Comparison of ENCODE assay signal across 39 cellular contexts in the genomic region with DNA sequence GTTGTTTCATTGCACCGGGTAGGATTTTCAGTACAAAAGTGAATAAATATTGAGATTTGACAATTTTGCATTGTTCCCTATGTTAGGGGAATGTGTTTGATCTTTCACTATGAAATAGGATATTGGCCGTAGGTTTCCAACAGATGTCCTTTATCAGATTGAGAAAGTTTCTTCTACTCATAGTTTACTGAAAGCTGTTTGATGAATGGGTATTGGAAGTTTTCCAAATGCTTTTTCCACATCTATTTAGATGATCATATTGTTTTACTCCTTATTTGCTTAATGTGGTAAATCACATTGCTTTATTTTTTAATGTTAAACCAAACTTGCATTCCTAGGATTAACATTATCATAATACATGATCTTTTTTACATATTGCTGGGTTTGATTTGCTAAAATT.
"Had no signal": no experiment of that assay in that cellular context is flagged by ENCODE, and none has a peak within 500 bp of the region (broad histone marks: within the 10 kb centered on the region; RNA-seq: fewer than 3 reads in every experiment).

No MANE protein-coding gene starts in this region.

- H3K4me1 ChIP-seq: ascending aorta had no signal

- H3K4me3 Mint-ChIP-seq: activated B cell treated with CpG ODN at 0.5 μM for 24 hours; activated CD4-positive, alpha-beta memory T cell treated with anti-CD3 and anti-CD28 coated beads for 36 hours; activated CD4-positive, alpha-beta T cell treated with anti-CD3 and anti-CD28 coated beads, Interleukin-2, amount 10 ng/mL, durations not matched to agents 24 days and 14 days; activated CD8-positive, alpha-beta T cell treated with anti-CD3 and anti-CD28 coated beads for 36 hours; activated naive CD4-positive, alpha-beta T cell treated with anti-CD3 and anti-CD28 coated beads for 36 hours; activated naive CD8-positive, alpha-beta T cell; activated naive CD8-positive, alpha-beta T cell treated with anti-CD3 and anti-CD28 coated beads, Interleukin-2, amount 10 ng/mL, durations not matched to agents 7 days and 5 days; activated naive CD8-positive, alpha-beta T cell treated with anti-CD3 and anti-CD28 coated beads, Interleukin-2, amount 50 U/mL, for 24 hours; activated T-cell treated with anti-CD3 and anti-CD28 coated beads, Interleukin-2, amount 50 U/mL, for 4 hours; activated T-cell treated with anti-CD3 and anti-CD28 coated beads, Interleukin-2, amount 50 U/mL, for 72 hours; activated T-helper 1 cell treated with anti-CD3 and anti-CD28 coated beads, Interleukin-12 subunit alpha, Interleukin-12 subunit beta, Interleukin-2, Interleukin-4 antibody, amounts not matched to agents 30 ng/mL and 10 ng/mL and 1 ng/mL, durations not matched to agents 14 hours and 24 hours and 36 hours; activated T-helper 17 cell treated with anti-CD3 and anti-CD28 coated beads, Interleukin-2, amount 50 U/mL, for 72 hours; brain; central memory CD8-positive, alpha-beta T cell; T-helper 1 cell treated with Interleukin-12 subunit alpha and Interleukin-12 subunit beta and Interleukin-4 antibody, amounts not matched to agents 30 μg/mL and 1 μg/mL, for 36 hours; T-helper 2 cell treated with Interferon-gamma antibody and Interleukin-4, amounts not matched to agents 5 μg/mL and 100 μg/mL, for 36 hours had no signal

- H3K27me3 Mint-ChIP-seq: activated B cell treated with CpG ODN at 0.5 μM for 24 hours; activated naive CD8-positive, alpha-beta T cell; brain had no signal

- H3K4me3 ChIP-seq: ascending aorta, cardiac muscle cell had no signal

- ATAC-seq: activated CD8-positive, alpha-beta T cell treated with anti-CD3 and anti-CD28 coated beads for 36 hours; activated naive CD8-positive, alpha-beta T cell treated with anti-CD3 and anti-CD28 coated beads, Interleukin-2, amount 50 U/mL, for 24 hours; activated T-cell treated with anti-CD3 and anti-CD28 coated beads, Interleukin-2, amount 50 U/mL, for 4 hours; activated T-cell treated with anti-CD3 and anti-CD28 coated beads, Interleukin-2, amount 50 U/mL, for 72 hours; activated T-helper 17 cell treated with anti-CD3 and anti-CD28 coated beads, Interleukin-2, amount 50 U/mL, for 72 hours had no signal

- H3K36me3 Mint-ChIP-seq: activated CD4-positive, alpha-beta memory T cell treated with anti-CD3 and anti-CD28 coated beads for 36 hours; activated naive CD8-positive, alpha-beta T cell; activated naive CD8-positive, alpha-beta T cell treated with anti-CD3 and anti-CD28 coated beads, Interleukin-2, amount 10 ng/mL, durations not matched to agents 7 days and 5 days had no signal

- H3K4me1 Mint-ChIP-seq: activated CD4-positive, alpha-beta T cell treated with anti-CD3 and anti-CD28 coated beads, Interleukin-2, amount 10 ng/mL, durations not matched to agents 24 days and 14 days; activated naive CD8-positive, alpha-beta T cell treated with anti-CD3 and anti-CD28 coated beads, Interleukin-2, amount 10 ng/mL, durations not matched to agents 7 days and 5 days; activated naive CD8-positive, alpha-beta T cell treated with anti-CD3 and anti-CD28 coated beads, Interleukin-2, amount 50 U/mL, for 24 hours; activated T-helper 17 cell treated with anti-CD3 and anti-CD28 coated beads, Interleukin-2, amount 50 U/mL, for 72 hours; central memory CD8-positive, alpha-beta T cell had no signal

- H3K9me3 ChIP-seq: ascending aorta had no signal

- H3K27ac Mint-ChIP-seq: activated B cell treated with CpG ODN at 0.5 μM for 24 hours; activated CD4-positive, alpha-beta memory T cell treated with anti-CD3 and anti-CD28 coated beads for 36 hours; activated CD4-positive, alpha-beta T cell treated with anti-CD3 and anti-CD28 coated beads, Interleukin-2, amount 10 ng/mL, durations not matched to agents 24 days and 14 days; activated CD8-positive, alpha-beta T cell treated with anti-CD3 and anti-CD28 coated beads for 36 hours; activated naive CD4-positive, alpha-beta T cell treated with anti-CD3 and anti-CD28 coated beads for 36 hours; activated naive CD8-positive, alpha-beta T cell; activated naive CD8-positive, alpha-beta T cell treated with anti-CD3 and anti-CD28 coated beads, Interleukin-2, amount 10 ng/mL, durations not matched to agents 7 days and 5 days; activated naive CD8-positive, alpha-beta T cell treated with anti-CD3 and anti-CD28 coated beads, Interleukin-2, amount 50 U/mL, for 24 hours; activated T-cell treated with anti-CD3 and anti-CD28 coated beads, Interleukin-2, amount 50 U/mL, for 72 hours; activated T-helper 1 cell treated with anti-CD3 and anti-CD28 coated beads, Interleukin-12 subunit alpha, Interleukin-12 subunit beta, Interleukin-2, Interleukin-4 antibody, amounts not matched to agents 30 ng/mL and 10 ng/mL and 1 ng/mL, durations not matched to agents 14 hours and 24 hours and 36 hours; activated T-helper 17 cell treated with anti-CD3 and anti-CD28 coated beads, Interleukin-2, amount 50 U/mL, for 72 hours; brain; T-helper 1 cell treated with Interleukin-12 subunit alpha and Interleukin-12 subunit beta and Interleukin-4 antibody, amounts not matched to agents 30 μg/mL and 1 μg/mL, for 36 hours; T-helper 2 cell treated with Interferon-gamma antibody and Interleukin-4, amounts not matched to agents 5 μg/mL and 100 μg/mL, for 36 hours had no signal

- H3K27ac ChIP-seq: ascending aorta, cardiac muscle cell, VCaP had no signal

- DNase-seq: activated B cell treated with CpG ODN at 0.5 μM for 24 hours; activated CD4-positive, alpha-beta memory T cell treated with anti-CD3 and anti-CD28 coated beads for 36 hours; activated CD4-positive, alpha-beta T cell treated with anti-CD3 and anti-CD28 coated beads for 4 hours; activated CD4-positive, alpha-beta T cell treated with anti-CD3 and anti-CD28 coated beads, Interleukin-2, amount 10 ng/mL, durations not matched to agents 24 days and 14 days; activated CD4-positive, alpha-beta T cell treated with anti-CD3 and anti-CD28 coated beads, Interleukin-2, amount 50 U/mL, for 1 hour; activated CD4-positive, alpha-beta T cell treated with anti-CD3 and anti-CD28 coated beads, Interleukin-2, amount 50 U/mL, for 4 hours; activated CD4-positive, CD25-positive, alpha-beta regulatory T cell treated with anti-CD3 and anti-CD28 coated beads, Interleukin-2, amount 50 U/mL, for 72 hours; activated CD8-positive, alpha-beta memory T cell treated with anti-CD3 and anti-CD28 coated beads, Interleukin-2, amount 50 U/mL, for 4 hours; activated CD8-positive, alpha-beta T cell treated with anti-CD3 and anti-CD28 coated beads for 36 hours; activated effector memory CD4-positive, alpha-beta T cell treated with anti-CD3 and anti-CD28 coated beads, Interleukin-2, amount 50 U/mL, for 16 hours; activated gamma-delta T cell treated with Interleukin-2 at 50 U/mL for 16 hours; activated naive CD4-positive, alpha-beta T cell; activated naive CD4-positive, alpha-beta T cell treated with anti-CD3 and anti-CD28 coated beads for 36 hours; activated naive CD4-positive, alpha-beta T cell treated with anti-CD3 and anti-CD28 coated beads, Interleukin-2, amount 50 U/mL, for 16 hours; activated naive CD8-positive, alpha-beta T cell treated with anti-CD3 and anti-CD28 coated beads, Interleukin-2, amount 10 ng/mL, durations not matched to agents 7 days and 5 days; activated naive CD8-positive, alpha-beta T cell treated with anti-CD3 and anti-CD28 coated beads, Interleukin-2, amount 50 U/mL, for 24 hours; activated T-cell treated with anti-CD3 and anti-CD28 coated beads for 4 hours; activated T-cell treated with anti-CD3 and anti-CD28 coated beads, Interleukin-2, amount 50 U/mL, for 1 hour; activated T-cell treated with anti-CD3 and anti-CD28 coated beads, Interleukin-2, amount 50 U/mL, for 4 hours; activated T-cell treated with anti-CD3 and anti-CD28 coated beads, Interleukin-2, amount 50 U/mL, for 72 hours; amygdala; anterior cingulate cortex; caudate nucleus; cerebellar nuclear complex; T-helper 1 cell; T-helper 2 cell; T-helper 9 cell had no signal

- H3K9me3 Mint-ChIP-seq: activated B cell treated with CpG ODN at 0.5 μM for 24 hours; activated CD4-positive, alpha-beta memory T cell treated with anti-CD3 and anti-CD28 coated beads for 36 hours; activated CD4-positive, alpha-beta T cell treated with anti-CD3 and anti-CD28 coated beads, Interleukin-2, amount 10 ng/mL, durations not matched to agents 24 days and 14 days; activated CD8-positive, alpha-beta T cell treated with anti-CD3 and anti-CD28 coated beads for 36 hours; activated naive CD4-positive, alpha-beta T cell treated with anti-CD3 and anti-CD28 coated beads for 36 hours; activated naive CD8-positive, alpha-beta T cell treated with anti-CD3 and anti-CD28 coated beads, Interleukin-2, amount 10 ng/mL, durations not matched to agents 7 days and 5 days; activated naive CD8-positive, alpha-beta T cell treated with anti-CD3 and anti-CD28 coated beads, Interleukin-2, amount 50 U/mL, for 24 hours; activated T-cell treated with anti-CD3 and anti-CD28 coated beads, Interleukin-2, amount 50 U/mL, for 4 hours; activated T-cell treated with anti-CD3 and anti-CD28 coated beads, Interleukin-2, amount 50 U/mL, for 72 hours; activated T-helper 1 cell treated with anti-CD3 and anti-CD28 coated beads, Interleukin-12 subunit alpha, Interleukin-12 subunit beta, Interleukin-2, Interleukin-4 antibody, amounts not matched to agents 30 ng/mL and 10 ng/mL and 1 ng/mL, durations not matched to agents 14 hours and 24 hours and 36 hours; activated T-helper 17 cell treated with anti-CD3 and anti-CD28 coated beads, Interleukin-2, amount 50 U/mL, for 72 hours; central memory CD8-positive, alpha-beta T cell; T-helper 1 cell treated with Interleukin-12 subunit alpha and Interleukin-12 subunit beta and Interleukin-4 antibody, amounts not matched to agents 30 μg/mL and 1 μg/mL, for 36 hours; T-helper 2 cell treated with Interferon-gamma antibody and Interleukin-4, amounts not matched to agents 5 μg/mL and 100 μg/mL, for 36 hours had no signal

- H3K27me3 ChIP-seq: ascending aorta, cardiac muscle cell had no signal

- FAIRE-seq: bronchial epithelial cell, TTC549 had no signal

- H3K36me3 ChIP-seq: ascending aorta, cardiac muscle cell had no signal
